Comparison of ENCODE assay signal across 8 cellular contexts in the genomic region with DNA sequence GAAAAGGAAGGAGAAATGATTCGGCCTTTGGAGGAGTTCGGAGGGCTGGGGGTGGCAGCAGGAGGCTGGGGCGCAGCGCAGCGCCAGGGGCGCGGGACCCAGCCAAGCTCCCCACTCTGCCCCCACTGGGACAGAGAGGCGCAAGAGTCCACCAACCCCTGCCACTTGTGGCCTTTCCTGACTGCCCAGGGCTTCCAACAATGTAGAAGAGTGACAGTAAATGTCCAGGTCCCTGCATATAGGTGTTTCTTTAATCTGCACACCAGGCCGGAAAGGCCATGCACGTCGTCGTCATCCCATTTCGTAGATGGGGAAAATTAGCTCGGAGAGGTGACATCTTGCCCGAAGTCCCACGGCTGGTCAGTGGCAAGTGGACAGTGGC.
DNase-seq lines count a peak whose midpoint lies in the region; ATAC-seq, FAIRE-seq and TF ChIP-seq lines count a peak whose summit lies in the region.

No MANE protein-coding gene starts in this region.

- intact Hi-C loops in sciatic nerve (cut with DNase I) = no loop called here

- peaks cover 1% of the 10 kb centered on the region for H3K9me3 Mint-ChIP-seq in astrocyte (ENCODE audit: unreplicated experiment)

- H3K9ac ChIP-seq in HUES48 (ENCODE audit: low read depth, low read length) (no peak overlapping the region), astrocyte (ENCODE audit: low read length) (no peak overlapping the region), iPS-18a (ENCODE audit: low read length) (peak overlapping the region; percentile 29)

- peaks cover 74% of the 10 kb centered on the region for H3K27me3 ChIP-seq in HUES48 (ENCODE audit: control insufficient read depth, insufficient read depth, low read length)
- peaks cover 26% of the 10 kb centered on the region for H3K27me3 ChIP-seq in astrocyte (ENCODE audit: insufficient read depth, low read length)
- peaks cover 99% of the 10 kb centered on the region for H3K27me3 ChIP-seq in iPS-18a (ENCODE audit: control insufficient read depth, insufficient read depth, low read length)

- H3K4me1 Mint-ChIP-seq in astrocyte (ENCODE audit: low read depth, unreplicated experiment) = no peaks in the 10 kb centered on the region

- H3K79me2 ChIP-seq in astrocyte (ENCODE audit: insufficient read depth, low read length) = no peaks in the 10 kb centered on the region

- DNase-seq in astrocyte (ENCODE audit: low read depth) (no peak), sciatic nerve (ENCODE audit: low spot score) (peak; percentile 40), GM19240 (ENCODE audit: insufficient read length, low spot score) (no peak)

- peaks cover 3% of the 10 kb centered on the region for H3K36me3 Mint-ChIP-seq in astrocyte (ENCODE audit: low read depth, unreplicated experiment)

- peaks cover 7% of the 10 kb centered on the region; the same call in 1 of the 2 replicates for H3K4me1 ChIP-seq in HUES48 (ENCODE audit: control insufficient read depth, insufficient read depth, low read length)
- H3K4me1 ChIP-seq in astrocyte (ENCODE audit: insufficient read depth, low read length) = peaks cover 12% of the 10 kb centered on the region
- no peaks in the 10 kb centered on the region for H3K4me1 ChIP-seq in iPS-18a (ENCODE audit: control insufficient read depth, low read depth, low read length)

- peaks cover 78% of the 10 kb centered on the region for H3K27me3 Mint-ChIP-seq in astrocyte (ENCODE audit: low read depth, unreplicated experiment)

- H3K4me2 ChIP-seq in astrocyte (ENCODE audit: low read length) = peak overlapping the region; percentile 85

- peak overlapping the region; percentile 65 for H3K4me3 ChIP-seq in HUES48 (ENCODE audit: low read depth, low read length)
- peak overlapping the region; percentile 50 for H3K4me3 ChIP-seq in astrocyte (ENCODE audit: insufficient read depth, low read depth, low read length)
- H3K4me3 ChIP-seq in iPS-18a (ENCODE audit: low read length) = peak overlapping the region; percentile 61

- peak overlapping the region; percentile 24 for H2AFZ ChIP-seq in astrocyte (ENCODE audit: low read depth, low read length)

- no peak for ATAC-seq in sciatic nerve
- no peak for ATAC-seq in GM21360 (IDR thresholded peaks at IDR 0.05; ENCODE audit: unreplicated experiment)
- ATAC-seq in GM19395 (IDR thresholded peaks at IDR 0.05; ENCODE audit: unreplicated experiment) = no peak
- ATAC-seq in HG03196 (IDR thresholded peaks at IDR 0.05; ENCODE audit: unreplicated experiment) = no peak

- H3K4me3 Mint-ChIP-seq in astrocyte (ENCODE audit: unreplicated experiment) = peak overlapping the region; percentile 75

- peaks cover 3% of the 10 kb centered on the region for H4K20me1 ChIP-seq in astrocyte (ENCODE audit: insufficient read depth, low read length)

- no peak for FAIRE-seq in astrocyte (lab: Jason Lieb, UNC)

- no peak for TF ChIP-seq CTCF in astrocyte (IDR thresholded peaks at IDR 0.05; ENCODE audit: insufficient read depth, low read depth, low read length)

- H3K9me3 ChIP-seq in HUES48 (ENCODE audit: control insufficient read depth, insufficient read depth, low read length) (no peaks in the 10 kb centered on the region), astrocyte (ENCODE audit: insufficient read depth, low read depth, low read length) (no peaks in the 10 kb centered on the region), iPS-18a (ENCODE audit: control insufficient read depth, low read depth, low read length) (no peaks in the 10 kb centered on the region)

- no peaks in the 10 kb centered on the region for H3K36me3 ChIP-seq in HUES48 (ENCODE audit: control insufficient read depth, insufficient read depth, low read length)
- no peaks in the 10 kb centered on the region for H3K36me3 ChIP-seq in astrocyte (ENCODE audit: insufficient read depth, low read length)
- no peaks in the 10 kb centered on the region for H3K36me3 ChIP-seq in iPS-18a (ENCODE audit: control insufficient read depth, low read depth, low read length)

- no peak overlapping the region for H3K27ac Mint-ChIP-seq in astrocyte (ENCODE audit: unreplicated experiment)

- H3K27ac ChIP-seq in HUES48 (ENCODE audit: low read depth, low read length) = no peak overlapping the region
- H3K27ac ChIP-seq in astrocyte (ENCODE audit: low read depth, low read length) = no peak overlapping the region
- H3K27ac ChIP-seq in iPS-18a (ENCODE audit: low read length) = no peak overlapping the region
